In the genomic region with DNA sequence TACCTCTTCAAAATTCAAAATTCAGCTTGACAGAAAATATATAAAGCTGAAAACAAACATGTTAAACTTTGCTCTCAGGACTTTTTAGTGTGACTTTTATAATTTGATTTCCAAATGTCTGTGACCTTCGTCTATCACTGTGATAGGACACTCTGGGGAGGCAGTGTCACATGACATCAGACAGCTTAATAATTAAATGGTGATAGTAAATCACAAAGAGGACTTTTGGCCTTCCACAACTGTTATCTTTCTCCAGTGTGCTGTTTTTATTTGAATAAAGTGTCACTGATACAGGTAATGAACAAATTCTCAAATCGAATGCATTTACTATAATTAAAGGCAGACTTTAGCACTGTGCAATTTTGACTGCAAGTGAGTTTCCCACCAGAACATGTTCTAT, we compare ENCODE assay signal across 35 cellular contexts.
"Had no signal": no experiment of that assay in that cellular context is flagged by ENCODE, and none has a peak within 500 bp of the region (broad histone marks: within the 10 kb centered on the region; RNA-seq: fewer than 3 reads in every experiment).

No MANE protein-coding gene starts in this region.

- DNase-seq: activated CD4-positive, alpha-beta memory T cell treated with anti-CD3 and anti-CD28 coated beads, Interleukin-2, amount 10 ng/mL, durations not matched to agents 7 days and 5 days; activated CD4-positive, alpha-beta T cell treated with anti-CD3 and anti-CD28 coated beads for 1 hour; activated CD4-positive, alpha-beta T cell treated with anti-CD3 and anti-CD28 coated beads for 48 hours; activated CD4-positive, CD25-positive, alpha-beta regulatory T cell; activated CD8-positive, alpha-beta memory T cell treated with anti-CD3 and anti-CD28 coated beads for 24 hours; activated effector memory CD4-positive, alpha-beta T cell treated with anti-CD3 and anti-CD28 coated beads, Interleukin-2, amount 50 U/mL, for 16 hours; activated naive CD4-positive, alpha-beta T cell; activated naive CD4-positive, alpha-beta T cell treated with anti-CD3 and anti-CD28 coated beads, Interleukin-2, amount 50 U/mL, for 16 hours; activated naive CD8-positive, alpha-beta T cell treated with anti-CD3 and anti-CD28 coated beads for 36 hours; activated T-cell treated with anti-CD3 and anti-CD28 coated beads, Interleukin-2, amount 50 U/mL, for 1 hour; activated T-cell treated with anti-CD3 and anti-CD28 coated beads, Interleukin-2, amount 50 U/mL, for 72 hours; amniotic stem cell; aorta; Kasumi-1; KBM-7; MG63; NCI-H1048; NCI-H1105 treated with DMSO at 0.1 percent for 48 hours; NCI-H1436 treated with DMSO at 0.1 percent for 48 hours; NCI-H1694 treated with DMSO at 0.1 percent for 48 hours; NCI-H2029; NCI-H510A; NCI-H526; NCI-H748 treated with DMSO at 0.1 percent for 48 hours; PC-9; SW 1271; T-helper 1 cell; T-helper 2 cell; T-helper 9 cell had no signal

- H3K27me3 ChIP-seq: cardiac muscle cell, MG63 had no signal

- H3K9me3 ChIP-seq: MG63 had no signal

- H3K4me2 ChIP-seq: PC-9 had no signal

- H3K4me3 ChIP-seq: cardiac muscle cell, MG63, PC-9 had no signal

- H3K4me1 Mint-ChIP-seq: activated CD4-positive, alpha-beta memory T cell treated with anti-CD3 and anti-CD28 coated beads, Interleukin-2, amount 10 ng/mL, durations not matched to agents 7 days and 5 days; activated naive CD8-positive, alpha-beta T cell treated with anti-CD3 and anti-CD28 coated beads for 36 hours; activated T-helper 17 cell treated with anti-CD3 and anti-CD28 coated beads, Interleukin-2, amount 50 U/mL, for 72 hours had no signal

- H3K4me3 Mint-ChIP-seq: activated CD4-positive, alpha-beta memory T cell treated with anti-CD3 and anti-CD28 coated beads, Interleukin-2, amount 10 ng/mL, durations not matched to agents 7 days and 5 days; activated naive CD8-positive, alpha-beta T cell treated with anti-CD3 and anti-CD28 coated beads for 36 hours; activated T-cell treated with anti-CD3 and anti-CD28 coated beads, Interleukin-2, amount 50 U/mL, for 72 hours; activated T-helper 17 cell treated with anti-CD3 and anti-CD28 coated beads, Interleukin-2, amount 50 U/mL, for 72 hours had no signal

- H3K36me3 Mint-ChIP-seq: activated naive CD8-positive, alpha-beta T cell treated with anti-CD3 and anti-CD28 coated beads for 36 hours had no signal

- ATAC-seq: activated T-cell treated with anti-CD3 and anti-CD28 coated beads, Interleukin-2, amount 50 U/mL, for 72 hours; activated T-helper 17 cell treated with anti-CD3 and anti-CD28 coated beads, Interleukin-2, amount 50 U/mL, for 72 hours; Right ventricle myocardium inferior had no signal

- H2AFZ ChIP-seq: PC-9 had no signal

- H3K27ac ChIP-seq: PC-9, RWPE1, VCaP had no signal

- H3K9me3 Mint-ChIP-seq: activated CD4-positive, alpha-beta memory T cell treated with anti-CD3 and anti-CD28 coated beads, Interleukin-2, amount 10 ng/mL, durations not matched to agents 7 days and 5 days; activated naive CD8-positive, alpha-beta T cell treated with anti-CD3 and anti-CD28 coated beads for 36 hours; activated T-cell treated with anti-CD3 and anti-CD28 coated beads, Interleukin-2, amount 50 U/mL, for 72 hours; activated T-helper 17 cell treated with anti-CD3 and anti-CD28 coated beads, Interleukin-2, amount 50 U/mL, for 72 hours had no signal

- FAIRE-seq: RCC 7860 had no signal

- H3K27me3 Mint-ChIP-seq: activated CD4-positive, alpha-beta memory T cell treated with anti-CD3 and anti-CD28 coated beads, Interleukin-2, amount 10 ng/mL, durations not matched to agents 7 days and 5 days; activated naive CD8-positive, alpha-beta T cell treated with anti-CD3 and anti-CD28 coated beads for 36 hours; activated T-helper 17 cell treated with anti-CD3 and anti-CD28 coated beads, Interleukin-2, amount 50 U/mL, for 72 hours had no signal

- H3K27ac Mint-ChIP-seq: activated CD4-positive, alpha-beta memory T cell treated with anti-CD3 and anti-CD28 coated beads, Interleukin-2, amount 10 ng/mL, durations not matched to agents 7 days and 5 days; activated naive CD8-positive, alpha-beta T cell treated with anti-CD3 and anti-CD28 coated beads for 36 hours; activated T-cell treated with anti-CD3 and anti-CD28 coated beads, Interleukin-2, amount 50 U/mL, for 72 hours; activated T-helper 17 cell treated with anti-CD3 and anti-CD28 coated beads, Interleukin-2, amount 50 U/mL, for 72 hours had no signal

- H3K36me3 ChIP-seq: cardiac muscle cell, MG63 had no signal
